In the genomic region with DNA sequence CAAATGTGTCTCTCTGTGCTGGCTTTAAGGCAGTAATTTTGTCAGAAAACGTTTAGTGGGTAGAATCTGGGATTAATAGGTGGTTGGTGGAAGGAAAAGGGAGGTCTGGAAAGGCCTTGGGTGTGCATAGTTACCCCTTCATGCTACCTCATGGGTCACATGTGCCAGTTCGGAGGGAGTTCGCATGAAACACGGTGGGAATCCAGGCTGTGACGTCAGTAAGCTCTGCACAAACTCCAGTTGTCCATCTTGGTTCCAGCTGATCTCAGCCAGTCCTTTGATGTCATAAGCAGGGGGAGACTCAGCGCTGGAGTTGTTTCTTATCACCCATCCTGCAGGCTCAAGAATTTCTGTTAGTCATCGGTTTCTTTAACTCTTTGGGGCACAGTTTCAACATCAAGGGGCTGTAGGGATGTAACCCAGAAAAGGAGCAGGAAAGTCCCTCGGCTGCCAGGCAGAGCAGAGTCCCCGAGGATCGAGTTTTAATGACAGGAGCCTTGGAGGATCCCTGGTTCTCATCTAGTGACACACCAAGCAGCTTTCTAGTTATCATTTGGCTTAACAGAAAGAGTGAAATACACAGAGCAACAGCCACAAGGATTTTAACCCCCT, we compare ENCODE assay signal across 1 cellular context.
A peak's percentile ranks its signal among the peaks of the same experiment; 100 is the strongest.
TF ChIP-seq lines count a peak whose summit lies in the region.

No MANE protein-coding gene starts in this region.

TF ChIP-seq in K562, 482 proteins besides CTCF, POLR2A, EP300 and RAD21 (continued from another document and continues in another):
- TF ChIP-seq NCOR1 (IDR thresholded peaks at IDR 0.05), result peak; percentile 89
- TF ChIP-seq GATAD2A (IDR thresholded peaks at IDR 0.05), result 0 out of 2 replicates have a peak, but pooled peaks have one; percentile 31
- peak; percentile 30 for TF ChIP-seq HMGN3 (IDR thresholded peaks at IDR 0.05; ENCODE audit: borderline replicate concordance, extremely low read depth, insufficient read length, low read depth, low read length)
- TF ChIP-seq CEBPB (tag; IDR thresholded peaks at IDR 0.05), result peak; percentile 88
- peak in 1 of 2 experiments; percentile 49 for TF ChIP-seq AFF1 (IDR thresholded peaks at IDR 0.05; ENCODE audit: low read depth in 1 of 2, partially characterized antibody in 2 of 2)
- peak; percentile 72 for TF ChIP-seq NFE2 (IDR thresholded peaks at IDR 0.05; ENCODE audit: low read depth)
- TF ChIP-seq NCOA4 (IDR thresholded peaks at IDR 0.05; ENCODE audit: partially characterized antibody), result no peak
- peak; percentile 23; the same call in 1 of the 2 replicates for TF ChIP-seq BHLHE40 (IDR thresholded peaks at IDR 0.05; ENCODE audit: low read length)
- TF ChIP-seq ZBTB12 (CRISPR knock-in tag; IDR thresholded peaks at IDR 0.05), result peak; percentile 79
- peak; percentile 57 for TF ChIP-seq USF2 (CRISPR knock-in tag; IDR thresholded peaks at IDR 0.05)
- TF ChIP-seq SP1 (CRISPR knock-in tag; IDR thresholded peaks at IDR 0.05), result peak; percentile 35; the same call in 1 of the 2 replicates
- no peak for TF ChIP-seq SNAPC5 (CRISPR knock-in tag; IDR thresholded peaks at IDR 0.05)
- peak in 1 of 3 experiments; percentile 78 for TF ChIP-seq YY1 (IDR thresholded peaks at IDR 0.05; ENCODE audit: borderline replicate concordance in 1 of 3, control insufficient read depth in 1 of 3, extremely low read depth in 1 of 3, insufficient read depth in 3 of 3, insufficient read length in 1 of 3, insufficient replicate concordance in 2 of 3, low read depth in 1 of 3, low read length in 2 of 3)
- TF ChIP-seq BRD9 (IDR thresholded peaks at IDR 0.05; ENCODE audit: low read depth, partially characterized antibody), result peak; percentile 25
- TF ChIP-seq CBX5 (IDR thresholded peaks at IDR 0.05; ENCODE audit: borderline replicate concordance, low read depth), result no peak
- TF ChIP-seq VEZF1 (CRISPR knock-in tag; IDR thresholded peaks at IDR 0.05), result peak; percentile 83
- peak; percentile 89 for TF ChIP-seq TCF3 (CRISPR knock-in tag; IDR thresholded peaks at IDR 0.05)
- peak; percentile 98 for TF ChIP-seq TCF7 (IDR thresholded peaks at IDR 0.05; ENCODE audit: borderline replicate concordance)
- peak in 1 of 2 experiments; percentile 79; a peak in 2 of 4 replicates for TF ChIP-seq ZNF639 (CRISPR knock-in tag; conservative IDR thresholded peaks at IDR 0.05 in 1 of 2, IDR thresholded peaks at IDR 0.05 in 1 of 2)
- peak; percentile 15 for TF ChIP-seq FOS (IDR thresholded peaks at IDR 0.05; ENCODE audit: extremely low read depth, insufficient read length)
- peak; percentile 80; the same call in 1 of the 2 replicates for TF ChIP-seq CTBP1 (IDR thresholded peaks at IDR 0.05; ENCODE audit: borderline replicate concordance)
- TF ChIP-seq STAT5A (IDR thresholded peaks at IDR 0.05; ENCODE audit: borderline replicate concordance, low read length), result peak; percentile 73
- TF ChIP-seq SMARCE1 (IDR thresholded peaks at IDR 0.05), result peak; percentile 96
- TF ChIP-seq RBM39 (optimal IDR thresholded peaks at IDR 0.05; ENCODE audit: low read depth, low read length), result no peak
- TF ChIP-seq KHSRP (IDR thresholded peaks at IDR 0.05), result peak; percentile 82
- peak; percentile 47; the same call in 1 of the 2 replicates for TF ChIP-seq TRIM28 (IDR thresholded peaks at IDR 0.05)
- TF ChIP-seq C11orf30 (IDR thresholded peaks at IDR 0.05; ENCODE audit: low read depth), result peak; percentile 79
- TF ChIP-seq, protein P1, sequence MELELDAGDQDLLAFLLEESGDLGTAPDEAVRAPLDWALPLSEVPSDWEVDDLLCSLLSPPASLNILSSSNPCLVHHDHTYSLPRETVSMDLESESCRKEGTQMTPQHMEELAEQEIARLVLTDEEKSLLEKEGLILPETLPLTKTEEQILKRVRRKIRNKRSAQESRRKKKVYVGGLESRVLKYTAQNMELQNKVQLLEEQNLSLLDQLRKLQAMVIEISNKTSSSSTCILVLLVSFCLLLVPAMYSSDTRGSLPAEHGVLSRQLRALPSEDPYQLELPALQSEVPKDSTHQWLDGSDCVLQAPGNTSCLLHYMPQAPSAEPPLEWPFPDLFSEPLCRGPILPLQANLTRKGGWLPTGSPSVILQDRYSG (tag; conservative IDR thresholded peaks at IDR 0.05; ENCODE audit: low read depth), result 0 out of 2 replicates have a peak, but pooled peaks have one; percentile 18
- TF ChIP-seq TAL1 (IDR thresholded peaks at IDR 0.05), result peak; percentile 87
- no peak for TF ChIP-seq SIRT6 (IDR thresholded peaks at IDR 0.05; ENCODE audit: low read depth, low read length)
- peak; percentile 94 for TF ChIP-seq CBFA2T3 (IDR thresholded peaks at IDR 0.05)
- TF ChIP-seq NFIX (CRISPR knock-in tag; IDR thresholded peaks at IDR 0.05; ENCODE audit: low read depth), result no peak
- TF ChIP-seq ARID4B (CRISPR knock-in tag; IDR thresholded peaks at IDR 0.05), result 0 out of 2 replicates have a peak, but pooled peaks have one; percentile 31
- TF ChIP-seq NBN (IDR thresholded peaks at IDR 0.05; ENCODE audit: low read depth), result peak; percentile 95
- TF ChIP-seq FOXM1 (IDR thresholded peaks at IDR 0.05; ENCODE audit: low read depth), result peak; percentile 65; the same call in 1 of the 2 replicates
- TF ChIP-seq FOXM1 (CRISPR knock-in tag; IDR thresholded peaks at IDR 0.05; ENCODE audit: low read depth), result no peak
- TF ChIP-seq RFX7 (CRISPR knock-in tag; IDR thresholded peaks at IDR 0.05), result no peak
- peak; percentile 91 to 99 for TF ChIP-seq E2F6 (IDR thresholded peaks at IDR 0.05; ENCODE audit: borderline replicate concordance in 1 of 2, extremely low read depth in 1 of 2, insufficient read depth in 1 of 2, insufficient read length in 1 of 2, low read depth in 1 of 2, low read length in 1 of 2, poor library complexity in 1 of 2, severe bottlenecking in 1 of 2)
- TF ChIP-seq DPF2 (IDR thresholded peaks at IDR 0.05), result peak; percentile 97
- peak; percentile 76; the same call in 1 of the 2 replicates for TF ChIP-seq TARDBP (IDR thresholded peaks at IDR 0.05)
